In genomic region chr9:125241863-125242739, GRCh38 we compare ENCODE assay signal across 8 cellular contexts. TPM values are rescaled to one million over a fixed set of nuclear protein-coding genes. Genes with fewer than 3 reads are reported as not detected.
DNase-seq lines count a peak whose midpoint lies in the region; ATAC-seq, FAIRE-seq and TF ChIP-seq lines count a peak whose summit lies in the region.

No MANE protein-coding gene starts in this region.

- no peaks in the 10 kb centered on the region for H3K27me3 ChIP-seq in MG63
- no peaks in the 10 kb centered on the region for H3K27me3 ChIP-seq in adrenal gland
- no peaks in the 10 kb centered on the region for H3K27me3 ChIP-seq in small intestine (ENCODE audit: control insufficient read depth in 2 of 2, insufficient read depth in 2 of 2, low read length in 2 of 2)

- H3K27ac Mint-ChIP-seq in Calu3 (ENCODE audit: unreplicated experiment), result peak overlapping the region; percentile 99

- H3K4me3 Mint-ChIP-seq in Calu3 (ENCODE audit: low read depth, unreplicated experiment), result peak overlapping the region; percentile 85

- peaks cover 7% of the 10 kb centered on the region for H3K4me1 Mint-ChIP-seq in Calu3 (ENCODE audit: low read depth, unreplicated experiment)

- intact Hi-C loops in Calu3 (cut with micrococcal nuclease; ENCODE audit: unreplicated experiment), result loop anchor here (1.0 kb wide), 1 partner anchor 30 kb away; no protein-coding TSS in a partner anchor
- intact Hi-C loops in adrenal gland (cut with DNase I), result no loop called here

- H3K4me3 ChIP-seq in MG63, result peak overlapping the region; percentile 86
- peak overlapping the region in 3 of 4 donors; percentile 51 to 89 (median 72) for H3K4me3 ChIP-seq in adrenal gland
- H3K4me3 ChIP-seq in iPS-11a (ENCODE audit: low read depth, low read length), result peak overlapping the region; percentile 84
- H3K4me3 ChIP-seq in small intestine (ENCODE audit: low read depth in 1 of 2, low read length in 2 of 2), result peak overlapping the region; percentile 55 to 74

- peaks cover 55% of the 10 kb centered on the region for H3K36me3 Mint-ChIP-seq in Calu3 (ENCODE audit: insufficient read depth, unreplicated experiment)

- DNase-seq in Calu3 (peak; percentile 25), MG63 (peak; percentile 41), adrenal gland (peak in 6 of 7 donors; percentile 20 to 49 (median 44)), small intestine (peak; percentile 41), G401 (ENCODE audit: low spot score) (no peak), NCI-H526 treated with DMSO at 0.1 percent for 48 hours (lab: John Stamatoyannopoulos, UW) (no peak)

- peaks cover 16 to 39% of the 10 kb centered on the region in 2 donors for H3K4me1 ChIP-seq in adrenal gland (replicated peaks in 1 of 2)
- peaks cover 2 to 4% of the 10 kb centered on the region in 2 donors for H3K4me1 ChIP-seq in small intestine (ENCODE audit: control insufficient read depth in 2 of 2, insufficient read depth in 1 of 2, low read depth in 1 of 2, low read length in 1 of 2)

- H3K27ac ChIP-seq in adrenal gland (peak overlapping the region; percentile 49 to 97 (median 93)), small intestine (ENCODE audit: low read depth in 1 of 2, low read length in 1 of 2) (peak overlapping the region; percentile 95 to 98)

- no peak for FAIRE-seq in small intestine (lab: Jason Lieb, UNC)

- no peak for TF ChIP-seq POLR2A in adrenal gland (IDR thresholded peaks at IDR 0.05)

- ATAC-seq in GM21367 (IDR thresholded peaks at IDR 0.05; ENCODE audit: unreplicated experiment), result peak; percentile 3

- BruUV-seq in Calu3 (replicated peaks; lab: Mats Ljungman, UMichigan), result TSS peak; percentile 96

- H3K27me3 Mint-ChIP-seq in Calu3 (ENCODE audit: unreplicated experiment), result peaks cover 10% of the 10 kb centered on the region

- no peak for TF ChIP-seq CTCF in Calu3 (IDR thresholded peaks at IDR 0.05; ENCODE audit: unreplicated experiment)
- TF ChIP-seq CTCF in adrenal gland (IDR thresholded peaks at IDR 0.05), result no peak

- no peaks in the 10 kb centered on the region for H3K9me3 ChIP-seq in MG63
- no peaks in the 10 kb centered on the region for H3K9me3 ChIP-seq in adrenal gland (replicated peaks in 1 of 3)
- no peaks in the 10 kb centered on the region for H3K9me3 ChIP-seq in small intestine (ENCODE audit: control insufficient read depth, low read depth)

- H3K36me3 ChIP-seq in MG63 (peaks cover 39% of the 10 kb centered on the region), adrenal gland (replicated peaks in 1 of 2) (peaks cover 0 to 26% of the 10 kb centered on the region in 2 donors), small intestine (ENCODE audit: control insufficient read depth in 2 of 2, insufficient read depth in 2 of 2, low read length in 2 of 2) (peaks cover 9 to 15% of the 10 kb centered on the region in 2 donors)

- in situ Hi-C loops in G401 (cut with HindIII; ENCODE audit: low sequenced_read_pairs), result no loop called here

- H3K9me3 Mint-ChIP-seq in Calu3 (ENCODE audit: low read depth, unreplicated experiment), result no peaks in the 10 kb centered on the region

- WGBS in adrenal gland, 4 donors, result 23 to 32% (median 28%) methylated on average over 21 to 27 of the region's 27 CpGs
- whole genome bisulfite sequencing in small intestine, 3 donors, result 9 to 20% (median 12%) methylated on average over 27 of the region's 27 CpGs

- CTCF ChIA-PET in Calu3 (lab: Charles Lee), result interaction anchor here (1.1 to 1.7 kb wide), 3 partner anchors 14 to 59 kb away, joined by 3 to 6 read pairs (median 5); partner anchors contain the start of gene GAPVD1

RNA-seq across cellular contexts. Expression of gene HSPA5, which starts 1.0 kb away (rescaled TPM):
- total RNA-seq in Calu3 (2022) (256 and 259 TPM in 2 replicates), adrenal gland (100 to 1,000 TPM in 5 of 8 donors, 10 to 100 TPM in 3; 62.7 to 551 (median 133) TPM)
- 117 and 156 TPM in 2 replicates for total RNA-seq in MG63 (2014; rRNA removed; shearing (Covaris generic); ENCODE audit: low replicate concordance)
- polyA plus RNA-seq in adrenal gland (100 to 1,000 TPM in 1 of 3 donors, 10 to 100 TPM in 2; 30.0 to 677 (median 40.6) TPM), small intestine (100 to 1,000 TPM in 1 of 3 donors, 10 to 100 TPM in 2; 35.8 to 209 (median 67.6) TPM)
- total RNA-seq in G401 (2014; rRNA removed; shearing (Covaris generic)), result 86.5 and 145 TPM in 2 replicates

RNA-seq across cellular contexts. Expression of gene GAPVD1, which starts 19.5 kb away (rescaled TPM):
- total RNA-seq in Calu3 (2022) (28.7 and 32.6 TPM in 2 replicates), adrenal gland (10 to 100 TPM; 27.9 to 63.1 (median 41.3) TPM)
- total RNA-seq in MG63 (2014; rRNA removed; shearing (Covaris generic); ENCODE audit: low replicate concordance), result 27.5 and 31.4 TPM in 2 replicates
- polyA plus RNA-seq in adrenal gland (10 to 100 TPM in 1 of 3 donors, 1 to 10 TPM in 2; 7.1 to 25.5 (median 9.6) TPM), small intestine (1 to 10 TPM; 4.6 to 7.7 (median 6.5) TPM)
- 29.5 and 37.4 TPM in 2 replicates for total RNA-seq in G401 (2014; rRNA removed; shearing (Covaris generic))

RNA-seq across cellular contexts. Expression of gene RABEPK, which starts 41.8 kb away (rescaled TPM):
- 12.7 and 13.2 TPM in 2 replicates for total RNA-seq in Calu3 (2022)
- 50.4 and 74.2 TPM in 2 replicates for total RNA-seq in MG63 (2014; rRNA removed; shearing (Covaris generic); ENCODE audit: low replicate concordance)
- 10 to 100 TPM; 11.0 to 22.5 (median 16.4) TPM for total RNA-seq in adrenal gland
- 10 to 100 TPM; 16.7 to 27.3 (median 17.2) TPM for polyA plus RNA-seq in adrenal gland
- 10 to 100 TPM; 10.5 to 24.7 (median 13.5) TPM for polyA plus RNA-seq in small intestine
- 59.2 and 64.2 TPM in 2 replicates for total RNA-seq in G401 (2014; rRNA removed; shearing (Covaris generic))

RNA-seq across cellular contexts. Expression of gene PPP6C, which starts 52.5 kb away (rescaled TPM):
- 22.7 and 24.7 TPM in 2 replicates for total RNA-seq in Calu3 (2022)
- 17.0 and 23.4 TPM in 2 replicates for total RNA-seq in MG63 (2014; rRNA removed; shearing (Covaris generic); ENCODE audit: low replicate concordance)
- 10 to 100 TPM; 30.8 to 71.1 (median 48.0) TPM for total RNA-seq in adrenal gland
- polyA plus RNA-seq in adrenal gland, result 10 to 100 TPM; 15.9 to 51.0 (median 17.1) TPM
- 10 to 100 TPM; 22.6 to 25.7 (median 22.9) TPM for polyA plus RNA-seq in small intestine
- 32.2 and 58.9 TPM in 2 replicates for total RNA-seq in G401 (2014; rRNA removed; shearing (Covaris generic))

Comparison
In these comparisons a context has a peak if more than half of its experiments do, and no peak if none do; other contexts are left out.
1. DNase-seq: peak in Calu3 (single experiment), MG63 (single experiment), adrenal gland (6 of 7) and small intestine (single experiment); none in G401 (single experiment) and NCI-H526 treated with DMSO at 0.1 percent for 48 hours (single experiment).
2. Peak in every context shown above with its lines, with median percentiles within 50 percentile points of each other: H3K4me3 ChIP-seq.